Comparison of ENCODE assay signal across 1 cellular context in the genomic region with DNA sequence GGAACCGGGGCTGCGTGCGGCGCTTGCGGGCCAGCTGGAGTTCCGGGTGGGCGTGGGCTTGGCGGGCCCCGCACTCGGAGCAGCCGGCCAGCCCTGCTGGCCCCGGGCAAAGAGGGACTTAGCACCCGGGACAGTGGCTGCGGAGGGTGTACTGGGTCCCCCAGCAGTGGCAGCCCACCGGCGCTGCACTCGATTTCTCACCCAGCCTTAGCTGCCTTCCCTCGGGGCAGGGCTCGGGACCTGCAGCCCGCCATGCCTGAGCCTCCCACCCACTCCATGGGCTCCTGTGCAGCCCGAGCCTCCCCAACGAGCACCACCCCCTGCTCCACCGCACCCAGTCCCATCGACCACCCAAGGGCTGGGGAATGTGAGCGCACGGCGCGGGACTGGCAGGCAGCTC. TPM values are rescaled to one million over a fixed set of nuclear protein-coding genes. Genes with fewer than 3 reads are reported as not detected.
DNase-seq lines count a peak whose midpoint lies in the region; TF ChIP-seq lines count a peak whose summit lies in the region.
"Not testable (repeated sequence)": the region's sequence is repeated elsewhere in the genome, so short reads cannot be mapped to it uniquely, and the experiment has no call there.

No MANE protein-coding gene starts in this region.

- H3K9me3 Mint-ChIP-seq in chondrocyte (ENCODE audit: low read depth), result not testable (repeated sequence)

- H3K4me1 Mint-ChIP-seq in chondrocyte (ENCODE audit: low read depth), result peaks cover 31% of the 10 kb centered on the region

- H3K36me3 Mint-ChIP-seq in chondrocyte (ENCODE audit: low read depth), result not testable (repeated sequence)

- not testable (repeated sequence) for TF ChIP-seq CTCF in chondrocyte (IDR thresholded peaks at IDR 0.05)

- H3K27me3 Mint-ChIP-seq in chondrocyte (ENCODE audit: low read depth), result not testable (repeated sequence)

- not testable (repeated sequence) for H3K4me3 Mint-ChIP-seq in chondrocyte (ENCODE audit: unreplicated experiment)

- DNase-seq in chondrocyte (ENCODE audit: low spot score), result peak; percentile 59

- not testable (repeated sequence) for H3K27ac Mint-ChIP-seq in chondrocyte (ENCODE audit: unreplicated experiment)

RNA-seq across cellular contexts. Expression of a gene that starts 11.7 kb away (rescaled TPM):
- total RNA-seq in chondrocyte, result 3.4 to 4.0 TPM (median 3.9 TPM) in 3 replicates
